In genomic region chr17:61402073-61402541, GRCh38 we compare ENCODE assay signal across 10 cellular contexts. TPM values are rescaled to one million over a fixed set of nuclear protein-coding genes. Genes with fewer than 3 reads are reported as not detected.
A peak's percentile ranks its signal among the peaks of the same experiment; 100 is the strongest.
DNase-seq lines count a peak whose midpoint lies in the region; ATAC-seq and TF ChIP-seq lines count a peak whose summit lies in the region.
"Had no signal": no experiment of that assay in that cellular context is flagged by ENCODE, and none has a peak within 500 bp of the region (broad histone marks: within the 10 kb centered on the region; RNA-seq: fewer than 3 reads in every experiment).

No MANE protein-coding gene starts in this region.

- ATAC-seq in Right ventricle myocardium superior (ENCODE audit: poor library complexity) (no peak), GM18868 (IDR thresholded peaks at IDR 0.05; ENCODE audit: unreplicated experiment) (no peak)
- ATAC-seq in natural killer cell treated with Interleukin-12 subunit alpha and Interleukin-12 subunit beta and Interleukin-15 and Interleukin-18, amount 100 ng/mL, for 72 hours = no peak
- ATAC-seq in stimulated activated naive CD8-positive, alpha-beta T cell treated with anti-CD3 and anti-CD28 coated beads, Interleukin-15, amount 100 ng/mL, for 72 hours = no peak

- no peak for TF ChIP-seq POLR2A in vagina (IDR thresholded peaks at IDR 0.05)

- H3K9me3 ChIP-seq in left ventricle myocardium inferior (replicated peaks) (no peaks in the 10 kb centered on the region), endodermal cell (ENCODE audit: control insufficient read depth, low read length) (no peaks in the 10 kb centered on the region), vagina (no peaks in the 10 kb centered on the region)

- H3K4me1 Mint-ChIP-seq in endodermal cell = peaks cover 3% of the 10 kb centered on the region
- peaks cover 24 to 33% of the 10 kb centered on the region in 2 donors for H3K4me1 Mint-ChIP-seq in natural killer cell treated with Interleukin-12 subunit alpha and Interleukin-12 subunit beta and Interleukin-15 and Interleukin-18, amount 100 ng/mL, for 72 hours (ENCODE audit: low read depth in 2 of 2)
- peaks cover 60% of the 10 kb centered on the region for H3K4me1 Mint-ChIP-seq in stimulated activated naive CD8-positive, alpha-beta T cell treated with anti-CD3 and anti-CD28 coated beads, Interleukin-15, amount 100 ng/mL, for 72 hours

- 9 to 14% methylated on average over 3 to 9 of the region's 11 CpGs for WGBS in endodermal cell (ENCODE audit: insufficient coverage in 1 of 2, insufficient read length in 1 of 2), 2 experiments

- H3K4me3 ChIP-seq in left ventricle myocardium inferior = peak overlapping the region; percentile 77
- no peak overlapping the region for H3K4me3 ChIP-seq in endodermal cell (ENCODE audit: low read length)
- H3K4me3 ChIP-seq in vagina = peak overlapping the region; percentile 49 to 87

- H3K36me3 ChIP-seq in left ventricle myocardium inferior (peaks cover 10% of the 10 kb centered on the region), endodermal cell (ENCODE audit: control insufficient read depth, insufficient read depth, low read length) (no peaks in the 10 kb centered on the region), vagina (no peaks in the 10 kb centered on the region)

- H3K27ac ChIP-seq in left ventricle myocardium inferior (replicated peaks) (peak overlapping the region; percentile 93), endodermal cell (ENCODE audit: low read depth, low read length) (no peak overlapping the region), vagina (peak overlapping the region; percentile 83)

- H3K27me3 ChIP-seq in left ventricle myocardium inferior (ENCODE audit: low read depth) (peaks cover 98% of the 10 kb centered on the region), endodermal cell (ENCODE audit: control insufficient read depth, insufficient read depth, low read length, poor library complexity, severe bottlenecking) (peaks cover 95% of the 10 kb centered on the region), vagina (peaks cover 11% of the 10 kb centered on the region)

- peaks cover 94% of the 10 kb centered on the region for H3K27me3 Mint-ChIP-seq in endodermal cell (ENCODE audit: insufficient read depth)
- peaks cover 44 to 53% of the 10 kb centered on the region in 2 donors for H3K27me3 Mint-ChIP-seq in natural killer cell treated with Interleukin-12 subunit alpha and Interleukin-12 subunit beta and Interleukin-15 and Interleukin-18, amount 100 ng/mL, for 72 hours
- H3K27me3 Mint-ChIP-seq in stimulated activated naive CD8-positive, alpha-beta T cell treated with anti-CD3 and anti-CD28 coated beads, Interleukin-15, amount 100 ng/mL, for 72 hours = peaks cover 83% of the 10 kb centered on the region

- peaks cover 69% of the 10 kb centered on the region for H3K4me1 ChIP-seq in left ventricle myocardium inferior
- no peaks in the 10 kb centered on the region for H3K4me1 ChIP-seq in endodermal cell (ENCODE audit: control insufficient read depth, insufficient read depth, low read length)
- H3K4me1 ChIP-seq in vagina = peaks cover 51% of the 10 kb centered on the region

- TF ChIP-seq CTCF in left ventricle myocardium inferior (IDR thresholded peaks at IDR 0.05; ENCODE audit: borderline replicate concordance) (no peak), endodermal cell (conservative IDR thresholded peaks at IDR 0.05) (no peak), vagina (IDR thresholded peaks at IDR 0.05) (no peak)

- DNase-seq in left ventricle myocardium inferior (no peak), Right ventricle myocardium superior (no peak), endodermal cell (peak; percentile 72), vagina (ENCODE audit: extremely low spot score in 2 of 2) (no peak), NCI-H526 (lab: John Stamatoyannopoulos, UW) (no peak)
- DNase-seq in natural killer cell treated with Interleukin-12 subunit alpha and Interleukin-12 subunit beta and Interleukin-15 and Interleukin-18, amount 100 ng/mL, for 72 hours (ENCODE audit: low spot score) = no peak
- no peak for DNase-seq in stimulated activated naive CD8-positive, alpha-beta T cell treated with anti-CD3 and anti-CD28 coated beads, Interleukin-15, amount 100 ng/mL, for 72 hours
- DNase-seq: stimulated activated naive CD4-positive, alpha-beta T cell treated with Interleukin-2 at 50 U/mL for 16 hours had no signal

- H3K9me3 Mint-ChIP-seq in endodermal cell = no peaks in the 10 kb centered on the region
- H3K9me3 Mint-ChIP-seq in natural killer cell treated with Interleukin-12 subunit alpha and Interleukin-12 subunit beta and Interleukin-15 and Interleukin-18, amount 100 ng/mL, for 72 hours = no peaks in the 10 kb centered on the region
- no peaks in the 10 kb centered on the region for H3K9me3 Mint-ChIP-seq in stimulated activated naive CD8-positive, alpha-beta T cell treated with anti-CD3 and anti-CD28 coated beads, Interleukin-15, amount 100 ng/mL, for 72 hours

- intact Hi-C loops in left ventricle myocardium inferior (cut with micrococcal nuclease) = loop anchor here (10.0 kb wide), 1 partner anchor 397 kb away; no protein-coding TSS in a partner anchor
- intact Hi-C loops in Right ventricle myocardium superior (cut with DNase I) = no loop called here
- intact Hi-C loops in vagina (cut with DNase I) = no loop called here

- H3K9ac ChIP-seq in endodermal cell (ENCODE audit: extremely low read depth, low read length, poor library complexity, severe bottlenecking) = no peak overlapping the region

- no peak overlapping the region for H3K4me3 Mint-ChIP-seq in endodermal cell
- H3K4me3 Mint-ChIP-seq in natural killer cell treated with Interleukin-12 subunit alpha and Interleukin-12 subunit beta and Interleukin-15 and Interleukin-18, amount 100 ng/mL, for 72 hours = peak overlapping the region; percentile 64
- peak overlapping the region in 1 of 2 donors; percentile 70 for H3K4me3 Mint-ChIP-seq in stimulated activated naive CD8-positive, alpha-beta T cell treated with anti-CD3 and anti-CD28 coated beads, Interleukin-15, amount 100 ng/mL, for 72 hours

- H3K36me3 Mint-ChIP-seq in endodermal cell (ENCODE audit: low read depth) = no peaks in the 10 kb centered on the region
- H3K36me3 Mint-ChIP-seq in natural killer cell treated with Interleukin-12 subunit alpha and Interleukin-12 subunit beta and Interleukin-15 and Interleukin-18, amount 100 ng/mL, for 72 hours = no peaks in the 10 kb centered on the region

- H3K27ac Mint-ChIP-seq in endodermal cell = no peak overlapping the region
- H3K27ac Mint-ChIP-seq in natural killer cell treated with Interleukin-12 subunit alpha and Interleukin-12 subunit beta and Interleukin-15 and Interleukin-18, amount 100 ng/mL, for 72 hours = peak overlapping the region in 1 of 2 donors; percentile 77
- H3K27ac Mint-ChIP-seq in stimulated activated naive CD8-positive, alpha-beta T cell treated with anti-CD3 and anti-CD28 coated beads, Interleukin-15, amount 100 ng/mL, for 72 hours = no peak overlapping the region

RNA-seq across cellular contexts. Expression of gene TBX2, which starts 2.5 kb away (rescaled TPM):
- total RNA-seq in left ventricle myocardium inferior (8.2 TPM), Right ventricle myocardium superior (13.1 TPM), endodermal cell (under 1 TPM in 1 of 2 donors, not detected in 1; 0.07 TPM), vagina (9.8 TPM)
- polyA plus RNA-seq in endodermal cell (2013, experiment 1 of 2) = 2.8 TPM
- 2.1 TPM for polyA plus RNA-seq in endodermal cell (2013, experiment 2 of 2)
- under 1 TPM in 1 of 2 donors, not detected in 1; 0.08 TPM for total RNA-seq in natural killer cell treated with Interleukin-12 subunit alpha and Interleukin-12 subunit beta and Interleukin-15 and Interleukin-18, amount 100 ng/mL, for 72 hours

RNA-seq across cellular contexts. Expression of gene TBX4, which starts 50.1 kb away (rescaled TPM):
- total RNA-seq in left ventricle myocardium inferior (not detected), Right ventricle myocardium superior (not detected), endodermal cell (not detected), vagina (not detected)
- polyA plus RNA-seq in endodermal cell (2013, experiment 1 of 2) = 1.5 TPM
- polyA plus RNA-seq in endodermal cell (2013, experiment 2 of 2) = 1.4 TPM
- not detected for total RNA-seq in natural killer cell treated with Interleukin-12 subunit alpha and Interleukin-12 subunit beta and Interleukin-15 and Interleukin-18, amount 100 ng/mL, for 72 hours
- total RNA-seq: liver had no signal
- polyA plus RNA-seq: liver had no signal
